In the genomic region with DNA sequence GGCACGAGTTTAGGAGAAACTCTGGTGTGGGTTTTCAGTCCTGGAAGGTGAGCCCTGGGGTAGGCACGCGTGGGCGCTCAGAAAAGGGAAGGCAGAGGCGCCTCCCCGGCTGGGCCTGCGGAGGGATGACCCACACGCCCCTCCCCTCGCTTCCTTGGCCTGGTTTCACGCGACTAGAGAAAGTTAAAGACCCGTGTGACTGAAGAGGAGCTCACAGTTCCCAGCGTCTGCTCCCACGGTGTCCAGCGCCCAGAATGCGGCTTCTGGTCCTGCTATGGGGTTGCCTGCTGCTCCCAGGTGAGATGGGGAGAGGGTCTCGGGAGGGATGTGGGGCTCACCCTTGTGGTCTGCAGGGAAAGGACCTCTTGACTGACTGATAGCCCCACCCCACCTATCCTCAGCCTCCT, we compare ENCODE assay signal across 14 cellular contexts. TPM values are rescaled to one million over a fixed set of nuclear protein-coding genes. Genes with fewer than 3 reads are reported as not detected.
DNase-seq lines count a peak whose midpoint lies in the region; ATAC-seq and TF ChIP-seq lines count a peak whose summit lies in the region.
"Had no signal": no experiment of that assay in that cellular context is flagged by ENCODE, and none has a peak within 500 bp of the region (broad histone marks: within the 10 kb centered on the region; RNA-seq: fewer than 3 reads in every experiment).

A gene with protein sequence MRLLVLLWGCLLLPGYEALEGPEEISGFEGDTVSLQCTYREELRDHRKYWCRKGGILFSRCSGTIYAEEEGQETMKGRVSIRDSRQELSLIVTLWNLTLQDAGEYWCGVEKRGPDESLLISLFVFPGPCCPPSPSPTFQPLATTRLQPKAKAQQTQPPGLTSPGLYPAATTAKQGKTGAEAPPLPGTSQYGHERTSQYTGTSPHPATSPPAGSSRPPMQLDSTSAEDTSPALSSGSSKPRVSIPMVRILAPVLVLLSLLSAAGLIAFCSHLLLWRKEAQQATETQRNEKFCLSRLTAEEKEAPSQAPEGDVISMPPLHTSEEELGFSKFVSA (plus strand): TSS at position 214 of the 407 bp plus-strand sequence. CDS start 41 bp downstream, at position 255.

- no peaks in the 10 kb centered on the region for H3K79me2 ChIP-seq in mesendoderm (ENCODE audit: control insufficient read depth, insufficient read depth, low read length)

- peak within 1 kb of the TSS; percentile 58 for H3K56ac ChIP-seq in mesendoderm (ENCODE audit: low read length)

- H3K4ac ChIP-seq in mesendoderm (ENCODE audit: low read depth, low read length) = no peak within 1 kb of the TSS

- no peaks in the 10 kb centered on the region for H3K9me3 Mint-ChIP-seq in MCF 10A (ENCODE audit: unreplicated experiment)
- H3K9me3 Mint-ChIP-seq: neural crest cell had no signal

- H3K4me3 ChIP-seq in breast epithelium (peak within 1 kb of the TSS; percentile 31 to 52 (median 45)), mesendoderm (ENCODE audit: low read length) (no peak within 1 kb of the TSS), uterus (no peak within 1 kb of the TSS)
- H3K4me3 ChIP-seq: transverse colon had no signal

- peak within 1 kb of the TSS; percentile 89 for H3K23ac ChIP-seq in mesendoderm (ENCODE audit: low read length)

- BruUV-seq in MCF 10A (replicated peaks; lab: Mats Ljungman, UMichigan) = no TSS peak

- no peaks in the 10 kb centered on the region for H3K27me3 ChIP-seq in breast epithelium
- H3K27me3 ChIP-seq in mesendoderm (ENCODE audit: insufficient read depth, low read length, poor library complexity) = no peaks in the 10 kb centered on the region
- H3K27me3 ChIP-seq in uterus = no peaks in the 10 kb centered on the region

- no peaks in the 10 kb centered on the region for H3K4me1 Mint-ChIP-seq in MCF 10A (ENCODE audit: insufficient read depth, unreplicated experiment)

- TF ChIP-seq POLR2A in breast epithelium (IDR thresholded peaks at IDR 0.05) (no peak), uterus (IDR thresholded peaks at IDR 0.05) (no peak)

- WGBS in mesendoderm (ENCODE audit: extremely low coverage, insufficient coverage, low lambda C conversion rate) = no CpG with 5 or more reads among the region's 17 CpGs

- H3K36me3 ChIP-seq in breast epithelium (no peaks in the 10 kb centered on the region), mesendoderm (ENCODE audit: control insufficient read depth, insufficient read depth, low read length) (no peaks in the 10 kb centered on the region), uterus (no peaks in the 10 kb centered on the region)
- H3K36me3 ChIP-seq: transverse colon, WERI-Rb-1 had no signal

- no peak within 1 kb of the TSS for H2BK5ac ChIP-seq in mesendoderm (ENCODE audit: low read length)

- H2BK15ac ChIP-seq in mesendoderm (replicated peaks; ENCODE audit: low read depth) = no peak within 1 kb of the TSS

- peak within 1 kb of the TSS; percentile 40 for H3K9ac ChIP-seq in mesendoderm (ENCODE audit: low read length)

- peaks cover 0 to 3% of the 10 kb centered on the region in 2 donors for H3K4me1 ChIP-seq in breast epithelium
- H3K4me1 ChIP-seq in mesendoderm (ENCODE audit: control insufficient read depth, low read depth, low read length) = peaks cover 3% of the 10 kb centered on the region
- H3K4me1 ChIP-seq in uterus = no peaks in the 10 kb centered on the region

- peak; percentile 28 for ATAC-seq in Right ventricle myocardium superior (ENCODE audit: poor library complexity)

- H3K9me3 ChIP-seq in breast epithelium = no peaks in the 10 kb centered on the region
- no peaks in the 10 kb centered on the region for H3K9me3 ChIP-seq in uterus
- H3K9me3 ChIP-seq: transverse colon had no signal

- no peak within 1 kb of the TSS for H3K4me3 Mint-ChIP-seq in MCF 10A (ENCODE audit: unreplicated experiment)
- H3K4me3 Mint-ChIP-seq: activated naive CD8-positive, alpha-beta T cell; neural crest cell had no signal

- no peaks in the 10 kb centered on the region for H3K36me3 Mint-ChIP-seq in MCF 10A (ENCODE audit: insufficient read depth, unreplicated experiment)
- H3K36me3 Mint-ChIP-seq: activated naive CD8-positive, alpha-beta T cell had no signal

- H3K79me1 ChIP-seq in mesendoderm (ENCODE audit: low read length) = no peaks in the 10 kb centered on the region

- no peak for TF ChIP-seq CTCF in breast epithelium (IDR thresholded peaks at IDR 0.05)
- no peak for TF ChIP-seq CTCF in MCF 10A (IDR thresholded peaks at IDR 0.05; ENCODE audit: unreplicated experiment)
- no peak for TF ChIP-seq CTCF in uterus (IDR thresholded peaks at IDR 0.05)

- H3K27ac ChIP-seq in breast epithelium = peak within 1 kb of the TSS; percentile 36 to 46
- no peak within 1 kb of the TSS for H3K27ac ChIP-seq in mesendoderm (ENCODE audit: low read depth, low read length)
- peak within 1 kb of the TSS; percentile 34 to 56 for H3K27ac ChIP-seq in uterus
- H3K27ac ChIP-seq: transverse colon, WERI-Rb-1 had no signal

- H4K8ac ChIP-seq in mesendoderm (ENCODE audit: low read depth, low read length) = no peak within 1 kb of the TSS

- intact Hi-C loops in breast epithelium (cut with DNase I; ENCODE audit: low total_unique reads) (no loop called here), MCF 10A (cut with micrococcal nuclease) (loop anchor here (1.0 to 2.0 kb wide), 5 partner anchors 56 to 152 kb away; no protein-coding TSS in a partner anchor), Right ventricle myocardium superior (cut with DNase I) (loop anchor here (5.0 to 10.0 kb wide), 2 partner anchors 70 to 152 kb away; a partner anchor contains a TSS), uterus (cut with DNase I; ENCODE audit: low total_unique reads) (loop anchor here (10.0 kb wide), 1 partner anchor 152 kb away; no protein-coding TSS in a partner anchor)

- DNase-seq in breast epithelium (ENCODE audit: low spot score in 2 of 2) = no peak
- DNase-seq in MCF 10A (ENCODE audit: unreplicated experiment) = no peak
- peak; percentile 62 for DNase-seq in Right ventricle myocardium superior
- peak; percentile 16 for DNase-seq in mesendoderm
- DNase-seq in uterus = peak; percentile 37 to 54
- DNase-seq in NCI-H1048 (lab: John Stamatoyannopoulos, UW) = no peak
- no peak for DNase-seq in NCI-H2081 treated with DMSO at 0.1 percent for 48 hours (lab: John Stamatoyannopoulos, UW)
- no peak for DNase-seq in anterior cingulate cortex (lab: John Stamatoyannopoulos, UW)
- DNase-seq: NCI-H1436 treated with DMSO at 0.1 percent for 48 hours, NCI-H524 treated with DMSO at 0.1 percent for 48 hours had no signal

- H3K27me3 Mint-ChIP-seq in MCF 10A (ENCODE audit: insufficient read depth, unreplicated experiment) = peaks cover 12% of the 10 kb centered on the region

- no peak within 1 kb of the TSS for H4K5ac ChIP-seq in mesendoderm (ENCODE audit: low read length)

- H2AK5ac ChIP-seq in mesendoderm (ENCODE audit: low read length) = no peak within 1 kb of the TSS

- CTCF ChIA-PET in MCF 10A (lab: Yijun Ruan, JAX) = interaction anchor here (0.5 to 2.6 kb wide), 21 partner anchors 9 to 1019 kb away, joined by 3 to 24 read pairs (median 5); no protein-coding TSS in a partner anchor

- no peak within 1 kb of the TSS for H3K27ac Mint-ChIP-seq in MCF 10A (ENCODE audit: low read depth, unreplicated experiment)
- H3K27ac Mint-ChIP-seq: activated naive CD8-positive, alpha-beta T cell had no signal

- H2BK120ac ChIP-seq in mesendoderm (ENCODE audit: low read depth, low read length) = no peak within 1 kb of the TSS

- POLR2A ChIA-PET in MCF 10A (lab: Yijun Ruan, JAX) = interaction anchor here (1.1 to 1.5 kb wide), 3 partner anchors 13 to 87 kb away, joined by 3 to 6 read pairs (median 5); no protein-coding TSS in a partner anchor

- H3K18ac ChIP-seq in mesendoderm (ENCODE audit: low read length) = no peak within 1 kb of the TSS

- H3K4me2 ChIP-seq in mesendoderm (ENCODE audit: low read length) = no peak within 1 kb of the TSS

RNA-seq across cellular contexts. Expression of the gene that starts here (rescaled TPM):
- total RNA-seq in breast epithelium (10 to 100 TPM; 17.9 to 69.2 (median 51.0) TPM), MCF 10A (2022) (not detected in 2 replicates), Right ventricle myocardium superior (17.5 TPM), uterus (1 to 10 TPM in 3 of 4 donors, not detected in 1; 2.1 to 6.5 (median 6.2) TPM)
- not detected for polyA plus RNA-seq in mesendoderm (2013, experiment 1 of 2)
- polyA plus RNA-seq in mesendoderm (2013, experiment 2 of 2) = not detected
- total RNA-seq: neural crest cell had no signal

Comparison
In these comparisons a context has a peak if more than half of its experiments do, and no peak if none do; other contexts are left out.
1. DNase-seq: peak in Right ventricle myocardium superior (single experiment), mesendoderm (single experiment) and uterus (2 of 2); none in breast epithelium (0 of 2), MCF 10A (single experiment), NCI-H1048 (single experiment), NCI-H2081 treated with DMSO at 0.1 percent for 48 hours (single experiment) and anterior cingulate cortex (0 of 58).
2. H3K4me3 ChIP-seq: peak in breast epithelium (3 of 3); none in mesendoderm (single experiment) and uterus (0 of 2).